Comparison of ENCODE assay signal across 1 cellular context in genomic region chrX:118974908-118975671, GRCh38.
TF ChIP-seq lines count a peak whose summit lies in the region.

No MANE protein-coding gene starts in this region.

TF ChIP-seq in HepG2, 621 proteins besides CTCF, POLR2A, EP300 and RAD21 (continued from another document and continues in another):
- peak; percentile 62 for TF ChIP-seq ZNF687 (CRISPR knock-in tag; IDR thresholded peaks at IDR 0.05)
- TF ChIP-seq ZNF274 (CRISPR knock-in tag; IDR thresholded peaks at IDR 0.05) = no peak
- TF ChIP-seq ZNF407 (CRISPR knock-in tag; IDR thresholded peaks at IDR 0.05; ENCODE audit: not compliant biosample characterization) = no peak
- TF ChIP-seq ZNF75D (CRISPR knock-in tag; IDR thresholded peaks at IDR 0.05; ENCODE audit: borderline replicate concordance) = no peak
- TF ChIP-seq ZNF331 (CRISPR knock-in tag; IDR thresholded peaks at IDR 0.05) = no peak
- no peak for TF ChIP-seq NAIF1 (CRISPR knock-in tag; IDR thresholded peaks at IDR 0.05; ENCODE audit: borderline replicate concordance)
- TF ChIP-seq RERE (CRISPR knock-in tag; IDR thresholded peaks at IDR 0.05; ENCODE audit: low read depth) = no peak
- no peak for TF ChIP-seq GRHL1 (CRISPR knock-in tag; conservative IDR thresholded peaks at IDR 0.05)
- no peak for TF ChIP-seq PHB2 (IDR thresholded peaks at IDR 0.05; ENCODE audit: partially characterized antibody)
- no peak for TF ChIP-seq AFF4 (CRISPR knock-in tag; IDR thresholded peaks at IDR 0.05)
- TF ChIP-seq PCBP1 (IDR thresholded peaks at IDR 0.05; ENCODE audit: borderline replicate concordance, low read depth, low read length) = no peak
- TF ChIP-seq KDM2A (CRISPR knock-in tag; IDR thresholded peaks at IDR 0.05; ENCODE audit: borderline replicate concordance, low read depth) = no peak
- no peak for TF ChIP-seq KLF11 (CRISPR knock-in tag; IDR thresholded peaks at IDR 0.05)
- TF ChIP-seq NR1H2 (CRISPR knock-in tag; IDR thresholded peaks at IDR 0.05; ENCODE audit: borderline replicate concordance, low read depth) = no peak
- TF ChIP-seq DNMT3B (CRISPR knock-in tag; conservative IDR thresholded peaks at IDR 0.05) = no peak
- no peak for TF ChIP-seq MTA3 (CRISPR knock-in tag; IDR thresholded peaks at IDR 0.05)
- no peak for TF ChIP-seq NBN (conservative IDR thresholded peaks at IDR 0.05)
- no peak for TF ChIP-seq SMARCE1 (IDR thresholded peaks at IDR 0.05; ENCODE audit: borderline replicate concordance)
- TF ChIP-seq HOXA9 (CRISPR knock-in tag; IDR thresholded peaks at IDR 0.05; ENCODE audit: borderline replicate concordance) = peak; percentile 19; the same call in 1 of the 2 replicates
- no peak for TF ChIP-seq ATF5 (CRISPR knock-in tag; IDR thresholded peaks at IDR 0.05; ENCODE audit: low read depth)
- no peak for TF ChIP-seq KAT7 (CRISPR knock-in tag; IDR thresholded peaks at IDR 0.05; ENCODE audit: borderline replicate concordance)
- no peak for TF ChIP-seq ZNF34 (CRISPR knock-in tag; IDR thresholded peaks at IDR 0.05; ENCODE audit: borderline replicate concordance)
- TF ChIP-seq THAP11 (CRISPR knock-in tag; IDR thresholded peaks at IDR 0.05) = no peak
- no peak for TF ChIP-seq RORA (CRISPR knock-in tag; IDR thresholded peaks at IDR 0.05)
- no peak for TF ChIP-seq ZNF510 (CRISPR knock-in tag; IDR thresholded peaks at IDR 0.05; ENCODE audit: low read depth)
- TF ChIP-seq USF2 (IDR thresholded peaks at IDR 0.05; ENCODE audit: low read depth, low read length) = no peak
- no peak for TF ChIP-seq USF2 (CRISPR knock-in tag; IDR thresholded peaks at IDR 0.05; ENCODE audit: borderline replicate concordance)
